In genomic region chr3:4978966-4979400, GRCh38 we compare ENCODE assay signal across 8 cellular contexts. TPM values are rescaled to one million over a fixed set of nuclear protein-coding genes. Genes with fewer than 3 reads are reported as not detected.
DNase-seq lines count a peak whose midpoint lies in the region; ATAC-seq and TF ChIP-seq lines count a peak whose summit lies in the region.

No MANE protein-coding gene starts in this region.

- intact Hi-C loops in esophagus muscularis mucosa (cut with DNase I) = loop anchor here (5.0 kb wide), 2 partner anchors 152 to 257 kb away; no protein-coding TSS in a partner anchor

- H3K9me3 Mint-ChIP-seq in CD8-positive, alpha-beta memory T cell = no peaks in the 10 kb centered on the region

- H3K27me3 ChIP-seq in CD8-positive, alpha-beta memory T cell (ENCODE audit: insufficient read depth, low read length, poor library complexity, severe bottlenecking) = no peaks in the 10 kb centered on the region
- no peaks in the 10 kb centered on the region for H3K27me3 ChIP-seq in esophagus muscularis mucosa

- H3K27me3 Mint-ChIP-seq in CD8-positive, alpha-beta memory T cell = peaks cover 0 to 2% of the 10 kb centered on the region in 2 donors

- no peak for TF ChIP-seq EP300 in esophagus muscularis mucosa (IDR thresholded peaks at IDR 0.05)

- peaks cover 11% of the 10 kb centered on the region for H3K36me3 ChIP-seq in CD8-positive, alpha-beta memory T cell (ENCODE audit: insufficient read depth, low read length)
- peaks cover 0 to 22% (median 11%) of the 10 kb centered on the region in 4 donors for H3K36me3 ChIP-seq in esophagus muscularis mucosa

- CTCF ChIA-PET in CD8-positive, alpha-beta memory T cell (lab: Charles Lee) = interaction anchor here (0.8 to 4.0 kb wide), 16 partner anchors 10 to 267 kb away, joined by 3 to 37 read pairs (median 7); no protein-coding TSS in a partner anchor

- 0% methylated on average over 11 of the region's 27 CpGs for WGBS in esophagus muscularis mucosa

- no peak for TF ChIP-seq CTCF in esophagus muscularis mucosa (IDR thresholded peaks at IDR 0.05)

- peaks cover 12 to 49% (median 19%) of the 10 kb centered on the region in 3 donors for H3K36me3 Mint-ChIP-seq in CD8-positive, alpha-beta memory T cell

- H3K4me1 ChIP-seq in CD8-positive, alpha-beta memory T cell (ENCODE audit: insufficient read depth, low read length) = peaks cover 49% of the 10 kb centered on the region
- peaks cover 42 to 61% (median 55%) of the 10 kb centered on the region in 4 donors for H3K4me1 ChIP-seq in esophagus muscularis mucosa

- H3K27ac ChIP-seq in CD8-positive, alpha-beta memory T cell (ENCODE audit: low read depth, low read length) = peak overlapping the region; percentile 100
- H3K27ac ChIP-seq in esophagus muscularis mucosa (replicated peaks in 1 of 4) = peak overlapping the region; percentile 95 to 99 (median 97)

- DNase-seq in CD8-positive, alpha-beta memory T cell = peak; percentile 55 to 94 (median 90)
- DNase-seq in OCI-M1 (lab: John Stamatoyannopoulos, UW) (peak; percentile 99), esophagus muscularis mucosa (ENCODE audit: extremely low spot score) (peak; percentile 99), myocyte (ENCODE audit: low read depth) (peak; percentile 98)
- peak; percentile 94 to 96 for DNase-seq in activated T-cell treated with anti-CD3 and anti-CD28 coated beads, Interleukin-2, amount 50 U/mL, for 48 hours
- DNase-seq in stimulated activated naive CD4-positive, alpha-beta T cell treated with Interleukin-2 at 50 U/mL for 16 hours (lab: John Stamatoyannopoulos, UW) = peak; percentile 96

- H3K4me3 Mint-ChIP-seq in CD8-positive, alpha-beta memory T cell = peak overlapping the region; percentile 97 to 100 (median 99)

- ATAC-seq in GM19463 (IDR thresholded peaks at IDR 0.05; ENCODE audit: unreplicated experiment) (peak; percentile 38), HG03571 (IDR thresholded peaks at IDR 0.05; ENCODE audit: unreplicated experiment) (peak; percentile 36)

- H3K4me1 Mint-ChIP-seq in CD8-positive, alpha-beta memory T cell = peaks cover 59 to 70% (median 63%) of the 10 kb centered on the region in 3 donors

- peak overlapping the region; percentile 75 for H3K4me3 ChIP-seq in CD8-positive, alpha-beta memory T cell (ENCODE audit: low read length)
- peak overlapping the region; percentile 71 to 94 (median 86) for H3K4me3 ChIP-seq in esophagus muscularis mucosa

- POLR2A ChIA-PET in CD8-positive, alpha-beta memory T cell (lab: Charles Lee) = interaction anchor here (0.5 to 2.2 kb wide), 15 partner anchors 8 to 199 kb away, joined by 3 to 20 read pairs (median 4); no protein-coding TSS in a partner anchor

- TF ChIP-seq POLR2A in esophagus muscularis mucosa (IDR thresholded peaks at IDR 0.05; ENCODE audit: low read depth) = no peak

- H3K27ac Mint-ChIP-seq in CD8-positive, alpha-beta memory T cell = peak overlapping the region; percentile 84 to 100 (median 100)

- H3K9me3 ChIP-seq in CD8-positive, alpha-beta memory T cell (ENCODE audit: low read length) = no peaks in the 10 kb centered on the region
- H3K9me3 ChIP-seq in esophagus muscularis mucosa = no peaks in the 10 kb centered on the region

RNA-seq across cellular contexts. Expression of gene BHLHE40, which starts 0.3 kb away (rescaled TPM):
- total RNA-seq in CD8-positive, alpha-beta memory T cell = 100 to 1,000 TPM; 174 to 180 TPM
- polyA plus RNA-seq in CD8-positive, alpha-beta memory T cell = 24.8 TPM
- total RNA-seq in esophagus muscularis mucosa (100 to 1,000 TPM in 1 of 4 donors, 10 to 100 TPM in 2, 1 to 10 TPM in 1; 8.3 to 170 (median 19.4) TPM), myocyte (36.5 and 80.1 TPM in 2 replicates)
- 159 TPM for polyA plus RNA-seq in myocyte (2012)

Comparison
In these comparisons a context has a peak if more than half of its experiments do, and no peak if none do; other contexts are left out.
1. Peak in every context shown above with its lines: DNase-seq, ATAC-seq, H3K4me3 ChIP-seq and H3K27ac ChIP-seq.